ENCODE assay signal across 8 cellular contexts in the genomic region with DNA sequence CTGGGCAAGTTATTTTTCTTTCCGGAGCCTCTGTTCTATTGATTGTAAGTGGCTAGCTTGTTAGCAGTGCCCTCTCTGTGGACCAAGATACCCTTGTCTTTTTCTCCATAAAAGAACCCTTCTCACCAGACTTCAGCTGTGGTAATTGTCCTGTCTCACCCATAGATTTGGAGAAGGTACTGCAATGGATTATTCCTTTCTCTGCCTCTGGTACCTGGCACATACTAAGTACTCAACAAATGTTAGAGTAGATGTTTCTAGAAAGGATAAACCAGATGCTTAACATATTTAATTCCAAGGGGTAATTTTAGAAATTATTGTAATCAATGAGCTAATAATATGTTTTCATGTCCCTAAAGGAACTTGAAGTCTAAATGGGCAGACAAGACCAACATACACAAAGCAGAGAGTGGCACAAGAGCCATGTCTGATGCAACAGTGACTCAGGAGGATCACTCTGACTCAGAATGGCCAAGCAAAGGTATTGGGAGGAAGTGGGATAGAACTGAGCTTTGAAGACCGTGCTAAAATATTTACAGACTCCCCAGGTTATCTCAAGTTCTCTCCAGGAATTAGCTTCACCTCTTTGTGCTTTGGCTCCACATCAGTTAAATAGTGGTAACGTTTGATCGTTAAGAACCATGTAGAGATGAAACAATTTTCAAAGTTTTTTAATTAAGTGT.
DNase-seq lines count a peak whose midpoint lies in the region; ATAC-seq and TF ChIP-seq lines count a peak whose summit lies in the region.

No MANE protein-coding gene starts in this region.

- H3K27ac ChIP-seq in gastrocnemius medialis = no peak overlapping the region

- peak; percentile 88 for ATAC-seq in GM18870 (IDR thresholded peaks at IDR 0.05; ENCODE audit: unreplicated experiment)
- ATAC-seq in HG02759 (IDR thresholded peaks at IDR 0.05; ENCODE audit: unreplicated experiment) = peak; percentile 95
- ATAC-seq in gastrocnemius medialis = no peak

- no peak overlapping the region for H3K4me3 ChIP-seq in NB4 (ENCODE audit: low read depth, low read length)
- no peak overlapping the region for H3K4me3 ChIP-seq in gastrocnemius medialis

- H3K36me3 ChIP-seq in gastrocnemius medialis = no peaks in the 10 kb centered on the region

- no peaks in the 10 kb centered on the region for H3K9me3 ChIP-seq in gastrocnemius medialis

- H3K4me1 ChIP-seq in gastrocnemius medialis = no peaks in the 10 kb centered on the region

- TF ChIP-seq POLR2A in NB4 (IDR thresholded peaks at IDR 0.05; ENCODE audit: extremely low read depth, insufficient read length) (no peak), gastrocnemius medialis (IDR thresholded peaks at IDR 0.05) (no peak)

- intact Hi-C loops in gastrocnemius medialis (cut with DNase I; ENCODE audit: low total_unique reads) = no loop called here

- DNase-seq in NB4 (ENCODE audit: low read depth) (peak; percentile 59), kidney glomerular epithelial cell (lab: John Stamatoyannopoulos, UW) (peak; percentile 52), gastrocnemius medialis (no peak), DMS114 treated with DMSO at 0.1 percent for 48 hours (lab: John Stamatoyannopoulos, UW; ENCODE audit: unreplicated experiment) (no peak), SIG-M5 (lab: John Stamatoyannopoulos, UW) (no peak), T-helper 9 cell (no peak)

- no peak for TF ChIP-seq CTCF in NB4 (IDR thresholded peaks at IDR 0.05; ENCODE audit: low read depth, low read length)
- TF ChIP-seq CTCF in gastrocnemius medialis (IDR thresholded peaks at IDR 0.05 in 4 of 5, conservative IDR thresholded peaks at IDR 0.05 in 1 of 5) = no peak

- in situ Hi-C loops in gastrocnemius medialis (cut with MboI; ENCODE audit: low sequenced_read_pairs in 4 of 4) = no loop called here

- no peaks in the 10 kb centered on the region for H3K27me3 ChIP-seq in gastrocnemius medialis

Comparison
In these comparisons a context has a peak if more than half of its experiments do, and no peak if none do; other contexts are left out.
1. ATAC-seq: peak in GM18870 (single experiment) and HG02759 (single experiment); none in gastrocnemius medialis (0 of 2).
2. DNase-seq: peak in NB4 (single experiment) and kidney glomerular epithelial cell (single experiment); none in gastrocnemius medialis (0 of 2), DMS114 treated with DMSO at 0.1 percent for 48 hours (single experiment), SIG-M5 (single experiment) and T-helper 9 cell (single experiment).